ENCODE assay signal across 8 cellular contexts in the genomic region with DNA sequence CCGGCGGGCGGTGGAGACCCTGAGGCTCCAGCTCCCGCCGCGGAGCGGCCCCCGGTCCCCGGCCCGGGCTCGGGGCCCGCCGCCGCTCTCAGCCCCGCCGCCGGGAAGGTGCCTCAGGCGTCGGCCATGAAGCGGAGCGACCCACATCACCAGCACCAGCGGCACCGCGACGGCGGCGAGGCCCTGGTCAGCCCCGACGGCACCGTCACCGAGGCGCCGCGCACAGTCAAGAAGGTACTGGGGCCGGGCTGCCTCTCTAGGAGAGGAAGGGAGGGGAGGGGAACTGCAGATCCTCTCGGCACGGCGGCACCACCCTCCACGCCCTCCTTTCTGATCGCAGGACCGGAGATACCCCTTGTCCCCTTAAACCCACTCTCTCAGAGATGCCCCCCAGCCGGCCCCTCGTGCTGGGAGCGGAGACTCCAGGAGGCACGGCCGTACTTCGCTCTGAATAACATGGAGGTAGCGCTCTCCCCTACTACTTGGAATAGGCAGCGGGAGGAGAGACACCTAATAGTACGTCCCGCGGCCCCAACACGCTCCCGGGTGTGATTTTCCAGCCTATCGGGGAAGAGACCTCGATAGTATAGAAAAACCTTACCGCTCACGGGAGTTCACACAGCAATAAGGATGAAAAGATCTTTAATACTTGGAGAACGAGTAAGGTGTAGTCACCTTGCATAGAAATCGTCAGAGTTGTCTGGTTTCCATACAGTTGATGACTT. TPM values are rescaled to one million over a fixed set of nuclear protein-coding genes. Genes with fewer than 3 reads are reported as not detected.
A peak's percentile ranks its signal among the peaks of the same experiment; 100 is the strongest.
DNase-seq lines count a peak whose midpoint lies in the region; ATAC-seq and TF ChIP-seq lines count a peak whose summit lies in the region.

No MANE protein-coding gene starts in this region.

- H3K9me3 ChIP-seq in colonic mucosa (no peaks in the 10 kb centered on the region), right lobe of liver (no peaks in the 10 kb centered on the region)

- no peaks in the 10 kb centered on the region for H3K27me3 ChIP-seq in colonic mucosa
- no peaks in the 10 kb centered on the region for H3K27me3 ChIP-seq in right lobe of liver

- peak overlapping the region; percentile 92 for H3K27ac ChIP-seq in colonic mucosa
- peak overlapping the region; percentile 37 to 70 (median 65) for H3K27ac ChIP-seq in right lobe of liver

- CTCF ChIA-PET in activated CD4-positive, alpha-beta T cell treated with anti-CD3 and anti-CD28 coated beads for 36 hours (lab: Charles Lee), result interaction anchor here (0.7 to 9.8 kb wide), 9 partner anchors 10 to 246 kb away, joined by 3 to 239 read pairs (median 5); no protein-coding TSS in a partner anchor

- TF ChIP-seq CTCF in colonic mucosa (IDR thresholded peaks at IDR 0.05), result no peak
- no peak for TF ChIP-seq CTCF in right lobe of liver (IDR thresholded peaks at IDR 0.05)

- H3K4me3 Mint-ChIP-seq in activated CD4-positive, alpha-beta T cell treated with anti-CD3 and anti-CD28 coated beads for 36 hours, result peak overlapping the region; percentile 83

- no peaks in the 10 kb centered on the region for H3K4me1 ChIP-seq in colonic mucosa
- peaks cover 0 to 12% (median 6%) of the 10 kb centered on the region in 4 donors for H3K4me1 ChIP-seq in right lobe of liver

- H3K27ac Mint-ChIP-seq in activated CD4-positive, alpha-beta T cell treated with anti-CD3 and anti-CD28 coated beads for 36 hours, result peak overlapping the region; percentile 78

- H3K9me3 Mint-ChIP-seq in activated CD4-positive, alpha-beta T cell treated with anti-CD3 and anti-CD28 coated beads for 36 hours (ENCODE audit: low read depth), result no peaks in the 10 kb centered on the region

- no peaks in the 10 kb centered on the region for H3K27me3 Mint-ChIP-seq in activated CD4-positive, alpha-beta T cell treated with anti-CD3 and anti-CD28 coated beads for 36 hours

- H3K9ac ChIP-seq in colonic mucosa (ENCODE audit: low read depth in 2 of 2, low read length in 2 of 2), result peak overlapping the region; percentile 70 to 85

- WGBS in right lobe of liver (ENCODE audit: insufficient coverage, low coverage, low lambda C conversion rate, missing lambda C conversion rate), result 0% methylated on average over 12 of the region's 60 CpGs

- H3K4me3 ChIP-seq in colonic mucosa (peak overlapping the region; percentile 82), right lobe of liver (peak overlapping the region; percentile 72 to 97 (median 83))

- TF ChIP-seq POLR2A in right lobe of liver (IDR thresholded peaks at IDR 0.05), result no peak

- H3K4me1 Mint-ChIP-seq in activated CD4-positive, alpha-beta T cell treated with anti-CD3 and anti-CD28 coated beads for 36 hours, result peaks cover 30% of the 10 kb centered on the region

- intact Hi-C loops in activated CD4-positive, alpha-beta T cell treated with anti-CD3 and anti-CD28 coated beads for 36 hours (cut with DNase I, micrococcal nuclease), result loop anchor here (1.0 to 10.0 kb wide), 9 partner anchors 46 to 1879 kb away; a partner anchor contains a TSS
- intact Hi-C loops in colonic mucosa (cut with DNase I) (no loop called here), right lobe of liver (cut with DNase I) (no loop called here)

- H3K36me3 Mint-ChIP-seq in activated CD4-positive, alpha-beta T cell treated with anti-CD3 and anti-CD28 coated beads for 36 hours (ENCODE audit: low read depth), result no peaks in the 10 kb centered on the region

- DNase-seq in NCI-H1417 (lab: John Stamatoyannopoulos, UW), result peak; percentile 75 to 91 (median 87)
- no peak for DNase-seq in NCI-H1417 treated with DMSO at 0.1 percent for 48 hours (lab: John Stamatoyannopoulos, UW)
- DNase-seq in NCI-H2107 treated with DMSO at 0.1 percent for 48 hours (lab: John Stamatoyannopoulos, UW; ENCODE audit: unreplicated experiment), result peak; percentile 68
- DNase-seq in activated CD4-positive, alpha-beta T cell treated with anti-CD3 and anti-CD28 coated beads for 36 hours, result peak; percentile 80
- DNase-seq in colonic mucosa, result peak; percentile 65
- DNase-seq in right lobe of liver, result peak; percentile 66 to 73 (median 67)
- DNase-seq in stimulated activated CD4-positive, alpha-beta T cell treated with anti-CD3 and anti-CD28 coated beads, Interleukin-4, amount 100 ng/mL, for 4 hours, result peak; percentile 43 to 44

- ATAC-seq in HG02852 (IDR thresholded peaks at IDR 0.05; ENCODE audit: unreplicated experiment), result peak; percentile 36
- peak; percentile 48 for ATAC-seq in activated CD4-positive, alpha-beta T cell treated with anti-CD3 and anti-CD28 coated beads for 36 hours
- peak; percentile 27 to 49 (median 40) for ATAC-seq in right lobe of liver

- POLR2A ChIA-PET in activated CD4-positive, alpha-beta T cell treated with anti-CD3 and anti-CD28 coated beads for 36 hours (lab: Charles Lee), result interaction anchor here (1.7 kb wide), 1 partner anchor 13 kb away, joined by 3 read pairs; no protein-coding TSS in a partner anchor

- H3K36me3 ChIP-seq in colonic mucosa (no peaks in the 10 kb centered on the region), right lobe of liver (no peaks in the 10 kb centered on the region)

RNA-seq across cellular contexts. Expression of a gene that starts 0.5 kb away (rescaled TPM):
- 10 to 100 TPM; 14.1 to 14.9 TPM for total RNA-seq in activated CD4-positive, alpha-beta T cell treated with anti-CD3 and anti-CD28 coated beads for 36 hours
- total RNA-seq in colonic mucosa (100 to 1,000 TPM; 262 to 397 TPM), right lobe of liver (1 to 10 TPM; 6.1 to 9.3 (median 8.0) TPM)

RNA-seq across cellular contexts. Expression of a gene that starts 36.9 kb away (rescaled TPM):
- total RNA-seq in activated CD4-positive, alpha-beta T cell treated with anti-CD3 and anti-CD28 coated beads for 36 hours, result under 1 TPM; 0.28 to 0.71 TPM
- total RNA-seq in colonic mucosa (1 to 10 TPM; 1.6 to 3.6 TPM), right lobe of liver (10 to 100 TPM in 4 of 6 experiments, 1 to 10 TPM in 2; 6.4 to 21.2 (median 12.1) TPM)

Comparison
In these comparisons a context has a peak if more than half of its experiments do, and no peak if none do; other contexts are left out.
1. RNA of a gene that starts 0.5 kb away (total RNA-seq): 262 to 397 TPM in colonic mucosa; 14.1 to 14.9 TPM in activated CD4-positive, alpha-beta T cell treated with anti-CD3 and anti-CD28 coated beads for 36 hours and 6.1 to 9.3 TPM in right lobe of liver; every median in the first group is over 10 times any median in the second.
2. intact Hi-C loops: an anchor here in activated CD4-positive, alpha-beta T cell treated with anti-CD3 and anti-CD28 coated beads for 36 hours (1.0 to 10.0 kb wide); none called in colonic mucosa and right lobe of liver.
3. Peak in every context shown above with its lines, with median percentiles within 50 percentile points of each other: ATAC-seq.